Comparison of ENCODE assay signal across 20 cellular contexts in genomic region chr3:115616461-115616860, GRCh38. TPM values are rescaled to one million over a fixed set of nuclear protein-coding genes. Genes with fewer than 3 reads are reported as not detected.
A peak's percentile ranks its signal among the peaks of the same experiment; 100 is the strongest.
DNase-seq lines count a peak whose midpoint lies in the region; ATAC-seq and TF ChIP-seq lines count a peak whose summit lies in the region.
"Had no signal": no experiment of that assay in that cellular context is flagged by ENCODE, and none has a peak within 500 bp of the region (broad histone marks: within the 10 kb centered on the region; RNA-seq: fewer than 3 reads in every experiment).

No MANE protein-coding gene starts in this region.

- H3K27me3 Mint-ChIP-seq in memory B cell (no peaks in the 10 kb centered on the region), nephron progenitor cell (ENCODE audit: low read depth, poor library complexity) (no peaks in the 10 kb centered on the region)

- TF ChIP-seq CTCF in nephron progenitor cell (IDR thresholded peaks at IDR 0.05), result no peak
- TF ChIP-seq CTCF in SK-N-SH (IDR thresholded peaks at IDR 0.05), result no peak

- H3K4me1 Mint-ChIP-seq in memory B cell (peaks cover 5% of the 10 kb centered on the region), nephron progenitor cell (no peaks in the 10 kb centered on the region)

- H3K9ac ChIP-seq in SK-N-SH, result no peak overlapping the region
- H3K9ac ChIP-seq: BLaER1 treated with 17β-estradiol and CSF1 and Interleukin-3, amounts not matched to agents 10 nM and 100 nM; parathyroid adenoma had no signal

- peaks cover 0 to 3% of the 10 kb centered on the region in 2 experiments; a peak in 1 of 4 replicates for H3K4me1 ChIP-seq in SK-N-SH (ENCODE audit: control insufficient read depth in 1 of 2, insufficient read depth in 2 of 2, low read depth in 1 of 2, low read length in 1 of 2)
- H3K4me1 ChIP-seq: ascending aorta, gastroesophageal sphincter, left lung, parathyroid adenoma had no signal

- H4K20me1 ChIP-seq in SK-N-SH (ENCODE audit: insufficient read depth), result no peaks in the 10 kb centered on the region
- H4K20me1 ChIP-seq: BLaER1 treated with 17β-estradiol and CSF1 and Interleukin-3, amounts not matched to agents 10 nM and 100 nM had no signal

- H3K4me3 Mint-ChIP-seq in memory B cell (no peak overlapping the region), nephron progenitor cell (no peak overlapping the region)

- 82% methylated on average over 4 of the region's 4 CpGs for WGBS in SK-N-SH (ENCODE audit: low lambda C conversion rate)

- H3K36me3 ChIP-seq in SK-N-SH (replicated peaks in 1 of 2; ENCODE audit: control insufficient read depth in 1 of 2, insufficient read depth in 2 of 2, low read length in 1 of 2), result no peaks in the 10 kb centered on the region
- H3K36me3 ChIP-seq: ascending aorta; BLaER1 treated with 17β-estradiol and CSF1 and Interleukin-3, amounts not matched to agents 10 nM and 100 nM; gastroesophageal sphincter; left lung; thoracic aorta had no signal

- H3K4me2 ChIP-seq in SK-N-SH, result no peak overlapping the region
- H3K4me2 ChIP-seq: smooth muscle cell had no signal

- ATAC-seq in activated CD4-positive, CD25-positive, alpha-beta regulatory T cell treated with anti-CD3 and anti-CD28 coated beads, Interleukin-2, amount 50 U/mL, for 24 hours, result peak; percentile 37 to 80
- ATAC-seq in GM21526 (IDR thresholded peaks at IDR 0.05; ENCODE audit: low FRiP score, unreplicated experiment) (peak; percentile 66), memory B cell (ENCODE audit: low read depth) (peak; percentile 32)
- ATAC-seq: gastroesophageal sphincter, left lung had no signal

- H3K4me3 ChIP-seq in SK-N-SH (ENCODE audit: low read depth in 2 of 2, low read length in 1 of 2), result no peak overlapping the region
- H3K4me3 ChIP-seq: ascending aorta; BLaER1 treated with 17β-estradiol and CSF1 and Interleukin-3, amounts not matched to agents 10 nM and 100 nM; gastroesophageal sphincter; left lung; smooth muscle cell; thoracic aorta had no signal

- no peaks in the 10 kb centered on the region for H3K79me2 ChIP-seq in SK-N-SH (ENCODE audit: insufficient read depth)
- H3K79me2 ChIP-seq: parathyroid adenoma had no signal

- no peaks in the 10 kb centered on the region for H3K27me3 ChIP-seq in SK-N-SH (ENCODE audit: insufficient read depth)
- H3K27me3 ChIP-seq: ascending aorta; BLaER1 treated with 17β-estradiol and CSF1 and Interleukin-3, amounts not matched to agents 10 nM and 100 nM; gastroesophageal sphincter; left lung had no signal

- H3K27ac Mint-ChIP-seq in memory B cell, result no peak overlapping the region
- H3K27ac Mint-ChIP-seq in nephron progenitor cell, result no peak overlapping the region

- H3K9me2 ChIP-seq in SK-N-SH, result no peaks in the 10 kb centered on the region

- H3F3A ChIP-seq in SK-N-SH (replicated peaks; ENCODE audit: insufficient read depth), result no peaks in the 10 kb centered on the region

- POLR2A ChIA-PET in SK-N-SH (lab: Yijun Ruan, JAX), result no interaction called here

- no peak overlapping the region for H2AFZ ChIP-seq in SK-N-SH (ENCODE audit: low read depth)
- H2AFZ ChIP-seq: parathyroid adenoma had no signal

- H3K36me3 Mint-ChIP-seq in memory B cell (no peaks in the 10 kb centered on the region), nephron progenitor cell (ENCODE audit: low read depth) (no peaks in the 10 kb centered on the region)

- CTCF ChIA-PET in SK-N-SH (lab: Yijun Ruan, JAX), result interaction anchor here (0.6 kb wide), 1 partner anchor 54 kb away, joined by 3 read pairs; no protein-coding TSS in a partner anchor

- no peaks in the 10 kb centered on the region for H3K9me3 ChIP-seq in SK-N-SH
- H3K9me3 ChIP-seq: ascending aorta; BLaER1 treated with 17β-estradiol and CSF1 and Interleukin-3, amounts not matched to agents 10 nM and 100 nM; gastroesophageal sphincter; left lung; thoracic aorta had no signal

- no peak overlapping the region for H3K27ac ChIP-seq in SK-N-SH (ENCODE audit: low read depth in 2 of 2, low read length in 1 of 2)
- H3K27ac ChIP-seq: ascending aorta; BLaER1 treated with 17β-estradiol and CSF1 and Interleukin-3, amounts not matched to agents 10 nM and 100 nM; gastroesophageal sphincter; left lung; parathyroid adenoma; thoracic aorta had no signal

- TF ChIP-seq EP300 in SK-N-SH (IDR thresholded peaks at IDR 0.05; ENCODE audit: borderline replicate concordance in 1 of 2, low read depth in 1 of 2, low read length in 1 of 2), result no peak

- DNase-seq in activated CD4-positive, CD25-positive, alpha-beta regulatory T cell (lab: John Stamatoyannopoulos, UW), result no peak
- DNase-seq in MV-4-11 (lab: John Stamatoyannopoulos, UW) (peak; percentile 58), memory B cell (ENCODE audit: low spot score in 2 of 2) (no peak), nephron progenitor cell (no peak), mucosa of gallbladder (ENCODE audit: low spot score) (no peak), SK-N-SH (no peak)
- DNase-seq: activated CD4-positive, CD25-positive, alpha-beta regulatory T cell treated with anti-CD3 and anti-CD28 coated beads, Interleukin-2, amount 50 U/mL, for 72 hours; DMS153; left lung; NCI-H1092 treated with DMSO at 0.1 percent for 48 hours; NCI-H774 had no signal

- no peaks in the 10 kb centered on the region for H3K9me3 Mint-ChIP-seq in memory B cell
- peaks cover 15% of the 10 kb centered on the region for H3K9me3 Mint-ChIP-seq in nephron progenitor cell

- no peak for TF ChIP-seq RAD21 in SK-N-SH (IDR thresholded peaks at IDR 0.05; ENCODE audit: low read length)

TF ChIP-seq in SK-N-SH, 30 proteins besides CTCF, POLR2A, EP300 and RAD21:
- TF ChIP-seq EZH2phosphoT487 (IDR thresholded peaks at IDR 0.05; ENCODE audit: borderline replicate concordance, low read depth), result no peak
- TF ChIP-seq USF1 (IDR thresholded peaks at IDR 0.05; ENCODE audit: borderline replicate concordance, low read depth), result no peak
- TF ChIP-seq GABPA (IDR thresholded peaks at IDR 0.05; ENCODE audit: low read depth), result no peak
- no peak for TF ChIP-seq CHD2 (IDR thresholded peaks at IDR 0.05; ENCODE audit: low read length, partially characterized antibody)
- no peak for TF ChIP-seq RFX5 (IDR thresholded peaks at IDR 0.05; ENCODE audit: low read length)
- no peak for TF ChIP-seq TCF12 (IDR thresholded peaks at IDR 0.05)
- no peak for TF ChIP-seq TAF1 (IDR thresholded peaks at IDR 0.05; ENCODE audit: borderline replicate concordance, low read depth, low read length)
- TF ChIP-seq NFIC (IDR thresholded peaks at IDR 0.05; ENCODE audit: borderline replicate concordance), result no peak
- TF ChIP-seq GATA2 (CRISPR knock-in tag; IDR thresholded peaks at IDR 0.05), result no peak
- no peak for TF ChIP-seq ELF1 (IDR thresholded peaks at IDR 0.05)
- TF ChIP-seq REST (IDR thresholded peaks at IDR 0.05; ENCODE audit: low read depth, low read length), result no peak
- TF ChIP-seq FOSL2 (IDR thresholded peaks at IDR 0.05; ENCODE audit: borderline replicate concordance, low read depth), result no peak
- TF ChIP-seq MAX (IDR thresholded peaks at IDR 0.05; ENCODE audit: low read depth), result no peak
- TF ChIP-seq TEAD4 (IDR thresholded peaks at IDR 0.05; ENCODE audit: borderline replicate concordance, insufficient read depth), result no peak
TF ChIP-seq in SK-N-SH: peak in this region for 0.

RNA-seq across cellular contexts. Expression of gene GAP43, which starts 6.8 kb away (rescaled TPM):
- total RNA-seq in mucosa of gallbladder, result 1.8 TPM
- polyA plus RNA-seq in SK-N-SH (2012; rRNA removed), result 13.6 and 14.0 TPM in 2 replicates
- polyA plus RNA-seq in SK-N-SH (2012; cell fraction: cytosol; rRNA removed), result 15.4 and 16.3 TPM in 2 replicates
- 4.6 and 5.9 TPM in 2 replicates for polyA plus RNA-seq in SK-N-SH (2012; cell fraction: nucleus; rRNA removed)
- total RNA-seq: T-helper 1 cell treated with Interleukin-12 subunit alpha and Interleukin-12 subunit beta and Interleukin-4 antibody, amounts not matched to agents 30 ng/mL and 1 ng/mL, for 36 hours had no signal
